8 cellular contexts compared by ENCODE assay signal in genomic region chr15:74869726-74870407, GRCh38. TPM values are rescaled to one million over a fixed set of nuclear protein-coding genes. Genes with fewer than 3 reads are reported as not detected.
A peak's percentile ranks its signal among the peaks of the same experiment; 100 is the strongest.
DNase-seq lines count a peak whose midpoint lies in the region; ATAC-seq and TF ChIP-seq lines count a peak whose summit lies in the region.

No MANE protein-coding gene starts in this region.

- 9% methylated on average over 6 of the region's 6 CpGs for WGBS in suprapubic skin

- peak; percentile 35 for ATAC-seq in GM21367 (IDR thresholded peaks at IDR 0.05; ENCODE audit: unreplicated experiment)

- peak; percentile 11 for DNase-seq in G401 (ENCODE audit: low spot score)
- DNase-seq in MG63 = peak; percentile 28
- DNase-seq in amygdala (lab: John Stamatoyannopoulos, UW) = peak in 32 of 56 donors; percentile 3 to 68 (median 24)
- DNase-seq in suprapubic skin (ENCODE audit: low spot score in 2 of 2) = peak in 1 of 2 donors; percentile 83
- DNase-seq in HK-2 (ENCODE audit: unreplicated experiment) = no peak
- no peak for DNase-seq in activated CD4-positive, CD25-positive, alpha-beta regulatory T cell treated with anti-CD3 and anti-CD28 coated beads, Interleukin-2, amount 50 U/mL, for 72 hours

- no peak for TF ChIP-seq CTCF in suprapubic skin (IDR thresholded peaks at IDR 0.05)

- H3K27me3 ChIP-seq in MG63 (no peaks in the 10 kb centered on the region), layer of hippocampus (ENCODE audit: control insufficient read depth, insufficient read depth, low read length) (no peaks in the 10 kb centered on the region), suprapubic skin (no peaks in the 10 kb centered on the region)

- no peak for TF ChIP-seq POLR2A in suprapubic skin (IDR thresholded peaks at IDR 0.05)

- H3K4me3 ChIP-seq in MG63 (no peak overlapping the region), suprapubic skin (peak overlapping the region; percentile 14)

- in situ Hi-C loops in G401 (cut with HindIII; ENCODE audit: low sequenced_read_pairs) = no loop called here

- H3K36me3 ChIP-seq in MG63 (peaks cover 18% of the 10 kb centered on the region), suprapubic skin (no peaks in the 10 kb centered on the region)

- H3K9me3 ChIP-seq in MG63 = no peaks in the 10 kb centered on the region
- H3K9me3 ChIP-seq in suprapubic skin = no peaks in the 10 kb centered on the region

- peaks cover 87% of the 10 kb centered on the region for H3K4me1 ChIP-seq in suprapubic skin

- TF ChIP-seq EP300 in suprapubic skin (IDR thresholded peaks at IDR 0.05) = no peak

- H3K27ac ChIP-seq in layer of hippocampus (ENCODE audit: low read depth, low read length) (peak overlapping the region; percentile 30), suprapubic skin (peak overlapping the region; percentile 72)

RNA-seq across cellular contexts. Expression of gene SCAMP2, which starts 3.3 kb away (rescaled TPM):
- 7.6 and 13.2 TPM in 2 replicates for total RNA-seq in G401 (2014; rRNA removed; shearing (Covaris generic))
- 10.7 and 21.6 TPM in 2 replicates for total RNA-seq in MG63 (2014; rRNA removed; shearing (Covaris generic); ENCODE audit: low replicate concordance)
- 100 to 1,000 TPM in 2 of 4 donors, 10 to 100 TPM in 2; 82.7 to 120 (median 102) TPM for total RNA-seq in suprapubic skin

RNA-seq across cellular contexts. Expression of gene MPI, which starts 20.0 kb away (rescaled TPM):
- total RNA-seq in G401 (2014; rRNA removed; shearing (Covaris generic)) = 81.8 and 85.8 TPM in 2 replicates
- total RNA-seq in MG63 (2014; rRNA removed; shearing (Covaris generic); ENCODE audit: low replicate concordance) = 32.8 and 42.5 TPM in 2 replicates
- 10 to 100 TPM; 17.1 to 59.2 (median 41.4) TPM for total RNA-seq in suprapubic skin

RNA-seq across cellular contexts. Expression of gene ULK3, which starts 26.9 kb away (rescaled TPM):
- 32.1 and 40.9 TPM in 2 replicates for total RNA-seq in G401 (2014; rRNA removed; shearing (Covaris generic))
- 14.5 and 19.5 TPM in 2 replicates for total RNA-seq in MG63 (2014; rRNA removed; shearing (Covaris generic); ENCODE audit: low replicate concordance)
- total RNA-seq in suprapubic skin = 100 to 1,000 TPM; 105 to 330 (median 129) TPM

RNA-seq across cellular contexts. Expression of gene FAM219B, which starts 36.8 kb away (rescaled TPM):
- 53.5 and 58.8 TPM in 2 replicates for total RNA-seq in G401 (2014; rRNA removed; shearing (Covaris generic))
- 22.6 and 65.2 TPM in 2 replicates for total RNA-seq in MG63 (2014; rRNA removed; shearing (Covaris generic); ENCODE audit: low replicate concordance)
- 10 to 100 TPM; 49.4 to 96.2 (median 68.0) TPM for total RNA-seq in suprapubic skin

RNA-seq across cellular contexts. Expression of gene CPLX3, which starts 43.4 kb away (rescaled TPM):
- total RNA-seq in G401 (2014; rRNA removed; shearing (Covaris generic)) = not detected in 2 replicates
- not detected in 2 replicates for total RNA-seq in MG63 (2014; rRNA removed; shearing (Covaris generic); ENCODE audit: low replicate concordance)
- under 1 TPM in 1 of 4 donors, not detected in 3; 0.47 TPM for total RNA-seq in suprapubic skin

Comparison
In these comparisons a context has a peak if more than half of its experiments do, and no peak if none do; other contexts are left out.
1. DNase-seq: peak in G401 (single experiment), MG63 (single experiment) and amygdala (32 of 56); none in HK-2 (single experiment) and activated CD4-positive, CD25-positive, alpha-beta regulatory T cell treated with anti-CD3 and anti-CD28 coated beads, Interleukin-2, amount 50 U/mL, for 72 hours (single experiment).